1 cellular context compared by ENCODE assay signal in genomic region chr1:156104065-156104810, GRCh38.
TF ChIP-seq lines count a peak whose summit lies in the region.

No MANE protein-coding gene starts in this region.

TF ChIP-seq in endothelial cell of umbilical vein, 7 proteins besides CTCF, POLR2A, EP300 and RAD21 (continued from another document):
- no peak for TF ChIP-seq GATA2 (IDR thresholded peaks at IDR 0.05; ENCODE audit: insufficient read depth, insufficient read length, low read depth, low read length)
- no peak for TF ChIP-seq MYC (IDR thresholded peaks at IDR 0.05; ENCODE audit: low read depth, low read length)
- TF ChIP-seq MAX (IDR thresholded peaks at IDR 0.05; ENCODE audit: insufficient read depth, insufficient read length): no peak
- TF ChIP-seq FOS (IDR thresholded peaks at IDR 0.05; ENCODE audit: borderline replicate concordance, insufficient read depth, low read length): no peak
